Comparison of ENCODE assay signal across 1 cellular context in genomic region chr6:158213925-158214674, GRCh38.
A peak's percentile ranks its signal among the peaks of the same experiment; 100 is the strongest.
TF ChIP-seq lines count a peak whose summit lies in the region.

No MANE protein-coding gene starts in this region.

TF ChIP-seq in HepG2, 621 proteins besides CTCF, POLR2A, EP300 and RAD21 (continued from another document and continues in another):
- TF ChIP-seq, protein P1, sequence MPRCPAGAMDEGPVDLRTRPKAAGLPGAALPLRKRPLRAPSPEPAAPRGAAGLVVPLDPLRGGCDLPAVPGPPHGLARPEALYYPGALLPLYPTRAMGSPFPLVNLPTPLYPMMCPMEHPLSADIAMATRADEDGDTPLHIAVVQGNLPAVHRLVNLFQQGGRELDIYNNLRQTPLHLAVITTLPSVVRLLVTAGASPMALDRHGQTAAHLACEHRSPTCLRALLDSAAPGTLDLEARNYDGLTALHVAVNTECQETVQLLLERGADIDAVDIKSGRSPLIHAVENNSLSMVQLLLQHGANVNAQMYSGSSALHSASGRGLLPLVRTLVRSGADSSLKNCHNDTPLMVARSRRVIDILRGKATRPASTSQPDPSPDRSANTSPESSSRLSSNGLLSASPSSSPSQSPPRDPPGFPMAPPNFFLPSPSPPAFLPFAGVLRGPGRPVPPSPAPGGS (CRISPR knock-in tag; IDR thresholded peaks at IDR 0.05): no peak
- TF ChIP-seq ZNF567 (CRISPR knock-in tag; IDR thresholded peaks at IDR 0.05; ENCODE audit: borderline replicate concordance) (no peak), PPARG (CRISPR knock-in tag; conservative IDR thresholded peaks at IDR 0.05) (0 out of 2 replicates have a peak, but pooled peaks have one; percentile 18), STAT6 (CRISPR knock-in tag; IDR thresholded peaks at IDR 0.05; ENCODE audit: borderline replicate concordance) (peak; percentile 61; the same call in 1 of the 2 replicates), ZFX (CRISPR knock-in tag; IDR thresholded peaks at IDR 0.05; ENCODE audit: low read depth) (no peak), ZSCAN12 (CRISPR knock-in tag; IDR thresholded peaks at IDR 0.05) (no peak), ZBTB25 (CRISPR knock-in tag; IDR thresholded peaks at IDR 0.05) (peak; percentile 63; the same call in 1 of the 2 replicates), HOXA3 (CRISPR knock-in tag; IDR thresholded peaks at IDR 0.05) (peak; percentile 20; the same call in 1 of the 2 replicates), YY1 (IDR thresholded peaks at IDR 0.05; ENCODE audit: insufficient read depth, insufficient replicate concordance, low read depth, low read length) (no peak), SALL1 (CRISPR knock-in tag; IDR thresholded peaks at IDR 0.05) (peak; percentile 69), ZFP82 (CRISPR knock-in tag; IDR thresholded peaks at IDR 0.05; ENCODE audit: borderline replicate concordance) (no peak), ZNF451 (CRISPR knock-in tag; IDR thresholded peaks at IDR 0.05) (no peak), ZSCAN29 (CRISPR knock-in tag; conservative IDR thresholded peaks at IDR 0.05) (no peak), SAP130 (CRISPR knock-in tag; IDR thresholded peaks at IDR 0.05; ENCODE audit: low read depth) (peak; percentile 41; the same call in 1 of the 2 replicates), ZNF773 (CRISPR knock-in tag; IDR thresholded peaks at IDR 0.05; ENCODE audit: borderline replicate concordance) (no peak), ARID3A (IDR thresholded peaks at IDR 0.05; ENCODE audit: low read depth, low read length) (peak; percentile 97), ZNF644 (CRISPR knock-in tag; IDR thresholded peaks at IDR 0.05; ENCODE audit: low read depth) (0 out of 2 replicates have a peak, but pooled peaks have one; percentile 41), ZMAT3 (CRISPR knock-in tag; conservative IDR thresholded peaks at IDR 0.05) (no peak), SMC3 (IDR thresholded peaks at IDR 0.05; ENCODE audit: low read length) (peak; percentile 82), ZNF501 (CRISPR knock-in tag; IDR thresholded peaks at IDR 0.05) (peak; percentile 53; the same call in 1 of the 2 replicates), KAT2B (IDR thresholded peaks at IDR 0.05; ENCODE audit: borderline replicate concordance, low read depth, low read length) (no peak), TARDBP (CRISPR knock-in tag; IDR thresholded peaks at IDR 0.05) (0 out of 2 replicates have a peak, but pooled peaks have one; percentile 48), ZNF264 (CRISPR knock-in tag; IDR thresholded peaks at IDR 0.05) (0 out of 2 replicates have a peak, but pooled peaks have one; percentile 41), KMT2B (CRISPR knock-in tag; IDR thresholded peaks at IDR 0.05) (no peak), NR2F6 (IDR thresholded peaks at IDR 0.05) (0 out of 2 replicates have a peak, but pooled peaks have one; percentile 35), NR2F6 (CRISPR knock-in tag; IDR thresholded peaks at IDR 0.05) (peak; percentile 33; the same call in 1 of the 2 replicates), ZNF331 (CRISPR knock-in tag; IDR thresholded peaks at IDR 0.05) (peak; percentile 78), ADNP (CRISPR knock-in tag; IDR thresholded peaks at IDR 0.05) (peak; percentile 71; the same call in 1 of the 2 replicates), MAF1 (CRISPR knock-in tag; IDR thresholded peaks at IDR 0.05; ENCODE audit: borderline replicate concordance) (no peak), TFAP4 (IDR thresholded peaks at IDR 0.05; ENCODE audit: borderline replicate concordance, low read depth) (no peak), PHF8 (CRISPR knock-in tag; IDR thresholded peaks at IDR 0.05) (no peak)
- TF ChIP-seq, protein P2, sequence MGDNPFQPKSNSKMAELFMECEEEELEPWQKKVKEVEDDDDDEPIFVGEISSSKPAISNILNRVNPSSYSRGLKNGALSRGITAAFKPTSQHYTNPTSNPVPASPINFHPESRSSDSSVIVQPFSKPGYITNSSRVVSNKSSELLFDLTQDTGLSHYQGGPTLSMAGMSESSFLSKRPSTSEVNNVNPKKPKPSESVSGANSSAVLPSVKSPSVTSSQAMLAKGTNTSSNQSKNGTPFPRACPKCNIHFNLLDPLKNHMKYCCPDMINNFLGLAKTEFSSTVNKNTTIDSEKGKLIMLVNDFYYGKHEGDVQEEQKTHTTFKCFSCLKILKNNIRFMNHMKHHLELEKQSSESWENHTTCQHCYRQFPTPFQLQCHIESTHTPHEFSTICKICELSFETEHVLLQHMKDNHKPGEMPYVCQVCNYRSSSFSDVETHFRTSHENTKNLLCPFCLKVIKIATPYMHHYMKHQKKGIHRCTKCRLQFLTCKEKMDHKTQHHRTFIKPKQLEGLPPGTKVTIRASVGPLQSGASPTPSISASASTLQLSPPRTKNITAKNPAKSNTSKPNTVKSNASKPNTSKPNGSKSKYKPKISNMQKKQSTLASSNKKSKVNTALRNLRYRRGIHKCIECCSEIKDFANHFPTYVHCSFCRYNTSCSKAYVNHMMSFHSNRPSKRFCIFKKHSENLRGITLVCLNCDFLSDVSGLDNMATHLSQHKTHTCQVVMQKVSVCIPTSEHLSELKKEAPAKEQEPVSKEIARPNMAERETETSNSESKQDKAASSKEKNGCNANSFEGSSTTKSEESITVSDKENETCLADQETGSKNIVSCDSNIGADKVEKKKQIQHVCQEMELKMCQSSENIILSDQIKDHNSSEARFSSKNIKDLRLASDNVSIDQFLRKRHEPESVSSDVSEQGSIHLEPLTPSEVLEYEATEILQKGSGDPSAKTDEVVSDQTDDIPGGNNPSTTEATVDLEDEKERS (CRISPR knock-in tag; IDR thresholded peaks at IDR 0.05): 0 out of 2 replicates have a peak, but pooled peaks have one; percentile 33
- TF ChIP-seq, protein P3, sequence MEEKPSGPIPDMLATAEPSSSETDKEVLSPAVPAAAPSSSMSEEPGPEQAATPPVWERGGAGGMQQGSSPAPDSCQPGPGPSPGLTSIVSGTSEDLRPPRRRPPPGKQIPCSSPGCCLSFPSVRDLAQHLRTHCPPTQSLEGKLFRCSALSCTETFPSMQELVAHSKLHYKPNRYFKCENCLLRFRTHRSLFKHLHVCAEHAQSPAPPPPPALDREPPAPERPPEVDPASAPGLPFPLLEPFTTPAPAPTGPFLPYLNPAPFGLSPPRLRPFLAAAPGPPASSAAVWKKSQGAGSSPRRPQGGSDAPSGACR (CRISPR knock-in tag; IDR thresholded peaks at IDR 0.05): 0 out of 2 replicates have a peak, but pooled peaks have one; percentile 28
- TF ChIP-seq, protein P4, sequence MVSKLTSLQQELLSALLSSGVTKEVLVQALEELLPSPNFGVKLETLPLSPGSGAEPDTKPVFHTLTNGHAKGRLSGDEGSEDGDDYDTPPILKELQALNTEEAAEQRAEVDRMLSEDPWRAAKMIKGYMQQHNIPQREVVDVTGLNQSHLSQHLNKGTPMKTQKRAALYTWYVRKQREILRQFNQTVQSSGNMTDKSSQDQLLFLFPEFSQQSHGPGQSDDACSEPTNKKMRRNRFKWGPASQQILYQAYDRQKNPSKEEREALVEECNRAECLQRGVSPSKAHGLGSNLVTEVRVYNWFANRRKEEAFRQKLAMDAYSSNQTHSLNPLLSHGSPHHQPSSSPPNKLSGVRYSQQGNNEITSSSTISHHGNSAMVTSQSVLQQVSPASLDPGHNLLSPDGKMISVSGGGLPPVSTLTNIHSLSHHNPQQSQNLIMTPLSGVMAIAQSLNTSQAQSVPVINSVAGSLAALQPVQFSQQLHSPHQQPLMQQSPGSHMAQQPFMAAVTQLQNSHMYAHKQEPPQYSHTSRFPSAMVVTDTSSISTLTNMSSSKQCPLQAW (CRISPR knock-in tag; IDR thresholded peaks at IDR 0.05): 0 out of 2 replicates have a peak, but pooled peaks have one; percentile 20
- TF ChIP-seq, protein P5, sequence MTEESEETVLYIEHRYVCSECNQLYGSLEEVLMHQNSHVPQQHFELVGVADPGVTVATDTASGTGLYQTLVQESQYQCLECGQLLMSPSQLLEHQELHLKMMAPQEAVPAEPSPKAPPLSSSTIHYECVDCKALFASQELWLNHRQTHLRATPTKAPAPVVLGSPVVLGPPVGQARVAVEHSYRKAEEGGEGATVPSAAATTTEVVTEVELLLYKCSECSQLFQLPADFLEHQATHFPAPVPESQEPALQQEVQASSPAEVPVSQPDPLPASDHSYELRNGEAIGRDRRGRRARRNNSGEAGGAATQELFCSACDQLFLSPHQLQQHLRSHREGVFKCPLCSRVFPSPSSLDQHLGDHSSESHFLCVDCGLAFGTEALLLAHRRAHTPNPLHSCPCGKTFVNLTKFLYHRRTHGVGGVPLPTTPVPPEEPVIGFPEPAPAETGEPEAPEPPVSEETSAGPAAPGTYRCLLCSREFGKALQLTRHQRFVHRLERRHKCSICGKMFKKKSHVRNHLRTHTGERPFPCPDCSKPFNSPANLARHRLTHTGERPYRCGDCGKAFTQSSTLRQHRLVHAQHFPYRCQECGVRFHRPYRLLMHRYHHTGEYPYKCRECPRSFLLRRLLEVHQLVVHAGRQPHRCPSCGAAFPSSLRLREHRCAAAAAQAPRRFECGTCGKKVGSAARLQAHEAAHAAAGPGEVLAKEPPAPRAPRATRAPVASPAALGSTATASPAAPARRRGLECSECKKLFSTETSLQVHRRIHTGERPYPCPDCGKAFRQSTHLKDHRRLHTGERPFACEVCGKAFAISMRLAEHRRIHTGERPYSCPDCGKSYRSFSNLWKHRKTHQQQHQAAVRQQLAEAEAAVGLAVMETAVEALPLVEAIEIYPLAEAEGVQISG (CRISPR knock-in tag; IDR thresholded peaks at IDR 0.05): peak; percentile 37; the same call in 1 of the 2 replicates
- TF ChIP-seq, protein P6, sequence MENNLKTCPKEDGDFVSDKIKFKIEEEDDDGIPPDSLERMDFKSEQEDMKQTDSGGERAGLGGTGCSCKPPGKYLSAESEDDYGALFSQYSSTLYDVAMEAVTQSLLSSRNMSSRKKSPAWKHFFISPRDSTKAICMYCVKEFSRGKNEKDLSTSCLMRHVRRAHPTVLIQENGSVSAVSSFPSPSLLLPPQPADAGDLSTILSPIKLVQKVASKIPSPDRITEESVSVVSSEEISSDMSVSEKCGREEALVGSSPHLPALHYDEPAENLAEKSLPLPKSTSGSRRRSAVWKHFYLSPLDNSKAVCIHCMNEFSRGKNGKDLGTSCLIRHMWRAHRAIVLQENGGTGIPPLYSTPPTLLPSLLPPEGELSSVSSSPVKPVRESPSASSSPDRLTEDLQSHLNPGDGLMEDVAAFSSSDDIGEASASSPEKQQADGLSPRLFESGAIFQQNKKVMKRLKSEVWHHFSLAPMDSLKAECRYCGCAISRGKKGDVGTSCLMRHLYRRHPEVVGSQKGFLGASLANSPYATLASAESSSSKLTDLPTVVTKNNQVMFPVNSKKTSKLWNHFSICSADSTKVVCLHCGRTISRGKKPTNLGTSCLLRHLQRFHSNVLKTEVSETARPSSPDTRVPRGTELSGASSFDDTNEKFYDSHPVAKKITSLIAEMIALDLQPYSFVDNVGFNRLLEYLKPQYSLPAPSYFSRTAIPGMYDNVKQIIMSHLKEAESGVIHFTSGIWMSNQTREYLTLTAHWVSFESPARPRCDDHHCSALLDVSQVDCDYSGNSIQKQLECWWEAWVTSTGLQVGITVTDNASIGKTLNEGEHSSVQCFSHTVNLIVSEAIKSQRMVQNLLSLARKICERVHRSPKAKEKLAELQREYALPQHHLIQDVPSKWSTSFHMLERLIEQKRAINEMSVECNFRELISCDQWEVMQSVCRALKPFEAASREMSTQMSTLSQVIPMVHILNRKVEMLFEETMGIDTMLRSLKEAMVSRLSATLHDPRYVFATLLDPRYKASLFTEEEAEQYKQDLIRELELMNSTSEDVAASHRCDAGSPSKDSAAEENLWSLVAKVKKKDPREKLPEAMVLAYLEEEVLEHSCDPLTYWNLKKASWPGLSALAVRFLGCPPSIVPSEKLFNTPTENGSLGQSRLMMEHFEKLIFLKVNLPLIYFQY (CRISPR knock-in tag; IDR thresholded peaks at IDR 0.05; ENCODE audit: borderline replicate concordance): peak; percentile 71; the same call in 1 of the 2 replicates
